In genomic region chr3:38476157-38476756, GRCh38 we compare ENCODE assay signal across 1 cellular context.
TF ChIP-seq lines count a peak whose summit lies in the region.

No MANE protein-coding gene starts in this region.

TF ChIP-seq in H1, 55 proteins besides CTCF, POLR2A, EP300 and RAD21:
- TF ChIP-seq MAFK (IDR thresholded peaks at IDR 0.05; ENCODE audit: low read depth, low read length), result no peak
- TF ChIP-seq BRCA1 (IDR thresholded peaks at IDR 0.05; ENCODE audit: low read depth, low read length), result no peak
- no peak for TF ChIP-seq PHF8 (conservative IDR thresholded peaks at IDR 0.05; ENCODE audit: low read depth, low read length)
- no peak for TF ChIP-seq HDAC6 (IDR thresholded peaks at IDR 0.05; ENCODE audit: low read depth, low read length)
- no peak for TF ChIP-seq CEBPB (IDR thresholded peaks at IDR 0.05; ENCODE audit: low read depth, low read length)
- TF ChIP-seq EZH2 (IDR thresholded peaks at IDR 0.05; ENCODE audit: low read depth, low read length, severe bottlenecking), result no peak
